In the genomic region with DNA sequence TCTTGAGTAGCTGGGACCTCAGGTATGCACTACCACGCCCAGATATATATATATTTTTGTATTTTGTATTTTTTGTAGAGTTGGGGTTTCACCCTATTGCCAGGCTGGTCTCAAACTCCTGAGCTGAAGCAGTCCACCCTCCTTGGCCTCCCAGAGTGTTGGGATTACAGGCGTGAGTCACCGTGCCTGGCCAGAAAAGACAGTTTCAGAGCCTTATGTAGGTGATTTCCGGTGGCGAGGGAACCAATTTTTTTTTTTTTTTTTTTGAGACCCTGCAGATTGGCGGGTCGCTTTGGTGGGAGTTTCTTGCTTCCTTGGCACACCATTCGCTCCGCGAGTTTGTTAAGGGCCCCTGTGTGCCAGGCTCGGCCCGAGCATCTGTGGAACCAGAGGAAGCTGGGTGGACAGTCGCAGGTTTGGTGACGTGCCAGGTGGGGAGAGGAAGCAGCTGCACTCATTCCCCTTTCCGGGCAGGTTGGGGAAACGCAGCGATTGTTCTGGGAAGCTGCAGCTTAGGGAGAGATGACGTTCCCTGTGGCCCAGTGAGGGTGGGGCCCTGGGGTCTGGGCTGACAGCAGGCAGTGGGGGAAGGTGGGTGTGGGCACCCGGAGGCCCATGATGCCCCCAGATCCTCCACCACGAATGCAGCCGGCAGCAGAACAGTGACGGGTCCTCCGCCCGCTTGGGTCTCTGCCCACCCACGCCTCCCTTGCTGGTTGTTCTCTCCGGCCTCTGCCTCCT, we compare ENCODE assay signal across 8 cellular contexts. TPM values are rescaled to one million over a fixed set of nuclear protein-coding genes. Genes with fewer than 3 reads are reported as not detected.
DNase-seq lines count a peak whose midpoint lies in the region; ATAC-seq and TF ChIP-seq lines count a peak whose summit lies in the region.
"Had no signal": no experiment of that assay in that cellular context is flagged by ENCODE, and none has a peak within 500 bp of the region (broad histone marks: within the 10 kb centered on the region; RNA-seq: fewer than 3 reads in every experiment).

No MANE protein-coding gene starts in this region.

- H3K4me1 Mint-ChIP-seq in Caco-2 (ENCODE audit: low read depth, unreplicated experiment): peaks cover 9% of the 10 kb centered on the region

- H3K27me3 ChIP-seq in Peyer's patch (no peaks in the 10 kb centered on the region), skeletal muscle tissue (ENCODE audit: control insufficient read depth in 3 of 3, insufficient read depth in 3 of 3, low read length in 3 of 3) (no peaks in the 10 kb centered on the region), Caco-2 (replicated peaks; ENCODE audit: control insufficient read depth, insufficient read depth, low read length) (no peaks in the 10 kb centered on the region)

- no peaks in the 10 kb centered on the region for H3K27me3 Mint-ChIP-seq in Caco-2 (ENCODE audit: insufficient read depth, unreplicated experiment)

- CTCF ChIA-PET in Caco-2 (lab: Charles Lee): interaction anchor here (0.6 kb wide), 1 partner anchor 148 kb away, joined by 3 read pairs; no protein-coding TSS in a partner anchor

- H3K27ac ChIP-seq in Peyer's patch (peak overlapping the region; percentile 22 to 52 (median 35)), skeletal muscle tissue (ENCODE audit: low read depth, low read length) (peak overlapping the region; percentile 62)

- no TSS peak for BruUV-seq in Caco-2 (replicated peaks; lab: Mats Ljungman, UMichigan)

- no peaks in the 10 kb centered on the region for H3K9me3 Mint-ChIP-seq in Caco-2 (ENCODE audit: unreplicated experiment)

- ATAC-seq in GM21381 (IDR thresholded peaks at IDR 0.05; ENCODE audit: unreplicated experiment) (no peak), GM19035 (IDR thresholded peaks at IDR 0.05; ENCODE audit: unreplicated experiment) (no peak)

- DNase-seq in HCEC 1CT: peak; percentile 54
- DNase-seq in Peyer's patch: peak in 1 of 3 donors; percentile 56
- DNase-seq in fibroblast of mammary gland (ENCODE audit: low read depth): peak; percentile 66
- DNase-seq in Caco-2: no peak
- DNase-seq: small intestine had no signal

- H3K36me3 Mint-ChIP-seq in Caco-2 (ENCODE audit: insufficient read depth, unreplicated experiment): no peaks in the 10 kb centered on the region

- no peak overlapping the region for H3K27ac Mint-ChIP-seq in Caco-2 (ENCODE audit: unreplicated experiment)

- peak overlapping the region in 1 of 3 donors; percentile 20 for H3K9ac ChIP-seq in skeletal muscle tissue (ENCODE audit: low read depth in 1 of 3, low read length in 3 of 3)

- intact Hi-C loops in Caco-2 (cut with micrococcal nuclease; ENCODE audit: unreplicated experiment): no loop called here

- peaks cover 5 to 70% (median 15%) of the 10 kb centered on the region in 4 donors for H3K4me1 ChIP-seq in Peyer's patch
- peaks cover 25 to 51% (median 38%) of the 10 kb centered on the region in 3 donors for H3K4me1 ChIP-seq in skeletal muscle tissue (ENCODE audit: control insufficient read depth in 3 of 3, insufficient read depth in 3 of 3, low read length in 3 of 3)
- H3K4me1 ChIP-seq in Caco-2: no peaks in the 10 kb centered on the region

- POLR2A ChIA-PET in Caco-2 (lab: Charles Lee): no interaction called here

- H3K36me3 ChIP-seq in Peyer's patch (no peaks in the 10 kb centered on the region), skeletal muscle tissue (ENCODE audit: control insufficient read depth in 3 of 3, insufficient read depth in 3 of 3, low read length in 3 of 3) (peaks cover 0 to 2% (median 0%) of the 10 kb centered on the region in 3 donors), Caco-2 (ENCODE audit: control insufficient read depth, insufficient read depth, low read length) (no peaks in the 10 kb centered on the region)

- H3K4me3 Mint-ChIP-seq in Caco-2 (ENCODE audit: unreplicated experiment): no peak overlapping the region

- H3K4me3 ChIP-seq in Peyer's patch (peak overlapping the region in 1 of 4 donors; percentile 0), fibroblast of mammary gland (ENCODE audit: control insufficient read depth, low read depth, low read length) (no peak overlapping the region), skeletal muscle tissue (ENCODE audit: low read length in 3 of 3) (no peak overlapping the region), Caco-2 (ENCODE audit: low read depth, low read length) (no peak overlapping the region)

- TF ChIP-seq POLR2A in Peyer's patch (IDR thresholded peaks at IDR 0.05): no peak

- H3K9me3 ChIP-seq in Peyer's patch: no peaks in the 10 kb centered on the region
- H3K9me3 ChIP-seq in skeletal muscle tissue (ENCODE audit: control insufficient read depth in 3 of 3, low read length in 3 of 3): no peaks in the 10 kb centered on the region
- no peaks in the 10 kb centered on the region for H3K9me3 ChIP-seq in Caco-2

- TF ChIP-seq CTCF in Peyer's patch (IDR thresholded peaks at IDR 0.05) (no peak), fibroblast of mammary gland (conservative IDR thresholded peaks at IDR 0.05; ENCODE audit: control insufficient read depth, insufficient read depth, low read depth, low read length) (no peak), Caco-2 (IDR thresholded peaks at IDR 0.05; ENCODE audit: insufficient read depth in 1 of 2, low read depth in 1 of 2, low read length in 1 of 2, severe bottlenecking in 1 of 2, unreplicated experiment in 1 of 2) (no peak)

RNA-seq across cellular contexts. Expression of a gene that starts 25.1 kb away (rescaled TPM):
- total RNA-seq in Peyer's patch: 100 to 1,000 TPM in 2 of 4 donors, 10 to 100 TPM in 2; 69.3 to 168 (median 94.1) TPM
- 6.3 TPM for total RNA-seq in skeletal muscle tissue
- total RNA-seq in Caco-2 (2022): 12.8 and 18.2 TPM in 2 replicates

Comparison
In these comparisons a context has a peak if more than half of its experiments do, and no peak if none do; other contexts are left out.
1. DNase-seq: peak in HCEC 1CT (single experiment) and fibroblast of mammary gland (single experiment); none in Caco-2 (0 of 2).